ENCODE assay signal across 20 cellular contexts in genomic region chr14:31021576-31021949, GRCh38. TPM values are rescaled to one million over a fixed set of nuclear protein-coding genes. Genes with fewer than 3 reads are reported as not detected.
A peak's percentile ranks its signal among the peaks of the same experiment; 100 is the strongest.
DNase-seq lines count a peak whose midpoint lies in the region; ATAC-seq and TF ChIP-seq lines count a peak whose summit lies in the region.
"Had no signal": no experiment of that assay in that cellular context is flagged by ENCODE, and none has a peak within 500 bp of the region (broad histone marks: within the 10 kb centered on the region; RNA-seq: fewer than 3 reads in every experiment).

No MANE protein-coding gene starts in this region.

- no peak overlapping the region for H3K4me3 ChIP-seq in subcutaneous abdominal adipose tissue (ENCODE audit: low read depth in 1 of 5, low read length in 5 of 5)
- H3K4me3 ChIP-seq: HAP-1 had no signal

- H3K27me3 Mint-ChIP-seq in activated naive CD4-positive, alpha-beta T cell treated with anti-CD3 and anti-CD28 coated beads, Interleukin-2, amount 50 U/mL, for 24 hours, result no peaks in the 10 kb centered on the region
- H3K27me3 Mint-ChIP-seq in brain (peaks cover 7% of the 10 kb centered on the region), nephron (ENCODE audit: low read depth) (no peaks in the 10 kb centered on the region)

- no peak overlapping the region for H3K4me3 Mint-ChIP-seq in activated naive CD4-positive, alpha-beta T cell treated with anti-CD3 and anti-CD28 coated beads, Interleukin-2, amount 50 U/mL, for 24 hours
- H3K4me3 Mint-ChIP-seq in brain (peak overlapping the region in 3 of 5 experiments; percentile 20 to 82 (median 26)), nephron (peak overlapping the region; percentile 2 to 47 (median 25))
- H3K4me3 Mint-ChIP-seq: CD14-positive monocyte had no signal

- no peak for DNase-seq in activated naive CD4-positive, alpha-beta T cell treated with anti-CD3 and anti-CD28 coated beads, Interleukin-2, amount 50 U/mL, for 16 hours
- DNase-seq in HCEC 1CT (no peak), AG20443 (ENCODE audit: low spot score) (no peak)
- DNase-seq: COR-L47, DMS 273 treated with DMSO at 0.1 percent for 48 hours, GDM1, KBM-7, NCI-H1105 treated with DMSO at 0.1 percent for 48 hours, NCI-H1694, NCI-H510A treated with DMSO at 0.1 percent for 48 hours, NCI-H774 had no signal

- no peak for ATAC-seq in esophagus mucosa
- ATAC-seq: Right ventricle myocardium inferior had no signal

- no peaks in the 10 kb centered on the region for H3K27me3 ChIP-seq in subcutaneous abdominal adipose tissue (ENCODE audit: control insufficient read depth in 5 of 5, insufficient read depth in 4 of 5, low read length in 5 of 5)

- no peaks in the 10 kb centered on the region for H3K36me3 Mint-ChIP-seq in activated naive CD4-positive, alpha-beta T cell treated with anti-CD3 and anti-CD28 coated beads, Interleukin-2, amount 50 U/mL, for 24 hours
- peaks cover 52% of the 10 kb centered on the region for H3K36me3 Mint-ChIP-seq in brain
- H3K36me3 Mint-ChIP-seq in nephron (ENCODE audit: low read depth), result peaks cover 30% of the 10 kb centered on the region

- peak overlapping the region; percentile 32 for H3K27ac ChIP-seq in subcutaneous abdominal adipose tissue (ENCODE audit: low read depth, low read length)
- H3K27ac ChIP-seq: 22Rv1 had no signal

- H3K36me3 ChIP-seq in subcutaneous abdominal adipose tissue (ENCODE audit: control insufficient read depth in 5 of 5, insufficient read depth in 5 of 5, low read length in 5 of 5), result peaks cover 0 to 6% (median 5%) of the 10 kb centered on the region in 5 donors

- no peaks in the 10 kb centered on the region for H3K9me3 ChIP-seq in subcutaneous abdominal adipose tissue (ENCODE audit: control insufficient read depth in 5 of 5, low read length in 5 of 5)
- H3K9me3 ChIP-seq: HAP-1 had no signal

- H3K9me3 Mint-ChIP-seq in activated naive CD4-positive, alpha-beta T cell treated with anti-CD3 and anti-CD28 coated beads, Interleukin-2, amount 50 U/mL, for 24 hours, result no peaks in the 10 kb centered on the region
- H3K9me3 Mint-ChIP-seq in brain, result peaks cover 0 to 5% (median 4%) of the 10 kb centered on the region in 5 experiments
- peaks cover 7% of the 10 kb centered on the region for H3K9me3 Mint-ChIP-seq in nephron
- H3K9me3 Mint-ChIP-seq: CD14-positive monocyte had no signal

- no peak overlapping the region for H3K9ac ChIP-seq in subcutaneous abdominal adipose tissue (ENCODE audit: low read length in 5 of 5)

- H3K27ac Mint-ChIP-seq in activated naive CD4-positive, alpha-beta T cell treated with anti-CD3 and anti-CD28 coated beads, Interleukin-2, amount 50 U/mL, for 24 hours, result peak overlapping the region; percentile 6
- peak overlapping the region in 2 of 5 experiments; percentile 9 to 21 for H3K27ac Mint-ChIP-seq in brain
- peak overlapping the region in 1 of 3 experiments; percentile 34 for H3K27ac Mint-ChIP-seq in nephron

- peaks cover 5 to 39% (median 32%) of the 10 kb centered on the region in 5 donors for H3K4me1 ChIP-seq in subcutaneous abdominal adipose tissue (ENCODE audit: control insufficient read depth in 5 of 5, insufficient read depth in 5 of 5, low read length in 5 of 5)

- H3K4me1 Mint-ChIP-seq in activated naive CD4-positive, alpha-beta T cell treated with anti-CD3 and anti-CD28 coated beads, Interleukin-2, amount 50 U/mL, for 24 hours, result peaks cover 45% of the 10 kb centered on the region
- peaks cover 56% of the 10 kb centered on the region for H3K4me1 Mint-ChIP-seq in brain
- peaks cover 34% of the 10 kb centered on the region for H3K4me1 Mint-ChIP-seq in nephron

- TF ChIP-seq CTCF in brain (conservative IDR thresholded peaks at IDR 0.05), result no peak
- no peak for TF ChIP-seq CTCF in nephron (IDR thresholded peaks at IDR 0.05; ENCODE audit: unreplicated experiment in 3 of 3)

RNA-seq across cellular contexts. Expression of gene AP4S1, which starts 3.9 kb away (rescaled TPM):
- polyA plus RNA-seq in brain (ENCODE audit: insufficient read depth, low read depth, low replicate concordance), result 8.0 TPM
- 5.1 TPM for total RNA-seq in esophagus mucosa

RNA-seq across cellular contexts. Expression of gene STRN3, which starts 4.6 kb away (rescaled TPM):
- 8.9 TPM for polyA plus RNA-seq in brain (ENCODE audit: insufficient read depth, low read depth, low replicate concordance)
- total RNA-seq in esophagus mucosa, result 24.5 TPM
